ENCODE assay signal across 11 cellular contexts in genomic region chr13:99404005-99404755, GRCh38.
DNase-seq lines count a peak whose midpoint lies in the region; ATAC-seq lines count a peak whose summit lies in the region.
"Had no signal": no experiment of that assay in that cellular context is flagged by ENCODE, and none has a peak within 500 bp of the region (broad histone marks: within the 10 kb centered on the region; RNA-seq: fewer than 3 reads in every experiment).

No MANE protein-coding gene starts in this region.

- no peak overlapping the region for H3K4me3 ChIP-seq in neuronal stem cell (ENCODE audit: low read length in 2 of 2)
- H3K4me3 ChIP-seq: MG63 had no signal

- no peak overlapping the region for H3K14ac ChIP-seq in neuronal stem cell (ENCODE audit: low read length)

- no peaks in the 10 kb centered on the region for H3K79me1 ChIP-seq in neuronal stem cell (ENCODE audit: low read depth, low read length)

- H3K4me1 ChIP-seq in neuronal stem cell (ENCODE audit: control insufficient read depth in 2 of 2, insufficient read depth in 1 of 2, low read depth in 1 of 2, low read length in 2 of 2): no peaks in the 10 kb centered on the region

- no peak overlapping the region for H4K91ac ChIP-seq in neuronal stem cell (ENCODE audit: low read depth, low read length, poor library complexity)

- H2BK5ac ChIP-seq in neuronal stem cell (ENCODE audit: low read length): no peak overlapping the region

- no peak overlapping the region for H3K4me2 ChIP-seq in neuronal stem cell (ENCODE audit: insufficient read depth, low read length, poor library complexity, severe bottlenecking)

- no peak overlapping the region for H2AK5ac ChIP-seq in neuronal stem cell (ENCODE audit: low read depth, low read length)

- peak overlapping the region; percentile 61 for H3K27ac Mint-ChIP-seq in activated CD4-positive, alpha-beta T cell treated with anti-CD3 and anti-CD28 coated beads for 36 hours
- peak overlapping the region; percentile 93 for H3K27ac Mint-ChIP-seq in central memory CD8-positive, alpha-beta T cell (ENCODE audit: low read depth)

- H3K27ac ChIP-seq in neuronal stem cell (replicated peaks; ENCODE audit: low read length): no peak overlapping the region
- H3K27ac ChIP-seq: epithelial cell of prostate had no signal

- WGBS in neuronal stem cell (ENCODE audit: extremely low coverage in 2 of 2, insufficient read length in 2 of 2, insufficient replicate concordance in 1 of 2), 2 donors: no CpG with 5 or more reads among the region's 24 CpGs

- H2AFZ ChIP-seq in neuronal stem cell (ENCODE audit: low read length): no peak overlapping the region

- H2BK15ac ChIP-seq in neuronal stem cell (ENCODE audit: low read length): no peak overlapping the region

- DNase-seq in activated CD4-positive, alpha-beta T cell treated with anti-CD3 and anti-CD28 coated beads for 36 hours: peak; percentile 31
- DNase-seq in activated CD4-positive, alpha-beta T cell treated with anti-CD3 and anti-CD28 coated beads, Interleukin-2, amount 50 U/mL, for 4 hours: no peak
- DNase-seq in LHCN-M2 (ENCODE audit: low read depth) (peak; percentile 4), neuronal stem cell (ENCODE audit: low spot score) (no peak), occipital lobe (lab: John Stamatoyannopoulos, UW) (no peak)
- DNase-seq in central memory CD8-positive, alpha-beta T cell (ENCODE audit: low spot score in 2 of 2): no peak
- DNase-seq: MG63, NCI-H345 had no signal

- intact Hi-C loops in activated CD4-positive, alpha-beta T cell treated with anti-CD3 and anti-CD28 coated beads for 36 hours (cut with DNase I, micrococcal nuclease): no loop called here

- CTCF ChIA-PET in activated CD4-positive, alpha-beta T cell treated with anti-CD3 and anti-CD28 coated beads for 36 hours (lab: Charles Lee): interaction anchor here (1.9 kb wide), 1 partner anchor 16 kb away, joined by 14 read pairs; no protein-coding TSS in a partner anchor

- H3K9me3 Mint-ChIP-seq in activated CD4-positive, alpha-beta T cell treated with anti-CD3 and anti-CD28 coated beads for 36 hours (ENCODE audit: low read depth): peaks cover 8% of the 10 kb centered on the region
- no peaks in the 10 kb centered on the region for H3K9me3 Mint-ChIP-seq in central memory CD8-positive, alpha-beta T cell

- peaks cover 59% of the 10 kb centered on the region for H3K4me1 Mint-ChIP-seq in activated CD4-positive, alpha-beta T cell treated with anti-CD3 and anti-CD28 coated beads for 36 hours
- H3K4me1 Mint-ChIP-seq in central memory CD8-positive, alpha-beta T cell: peaks cover 21% of the 10 kb centered on the region

- peaks cover 0 to 11% (median 0%) of the 10 kb centered on the region in 3 experiments for H3K27me3 ChIP-seq in neuronal stem cell (ENCODE audit: control insufficient read depth in 3 of 3, insufficient read depth in 3 of 3, low read depth in 1 of 3, low read length in 3 of 3)
- H3K27me3 ChIP-seq: MG63 had no signal

- peak; percentile 59 for ATAC-seq in activated CD4-positive, alpha-beta T cell treated with anti-CD3 and anti-CD28 coated beads for 36 hours
- no peak for ATAC-seq in central memory CD8-positive, alpha-beta T cell (replicated peaks; ENCODE audit: extremely low read depth, poor library complexity, severe bottlenecking)
- ATAC-seq in GM21825 (IDR thresholded peaks at IDR 0.05; ENCODE audit: unreplicated experiment): no peak
- ATAC-seq in GM18873 (IDR thresholded peaks at IDR 0.05; ENCODE audit: low FRiP score, unreplicated experiment): no peak

- no peak overlapping the region for H3K9ac ChIP-seq in neuronal stem cell (ENCODE audit: low read depth, low read length, poor library complexity)

- no peak overlapping the region for H3K23ac ChIP-seq in neuronal stem cell (ENCODE audit: low read depth, low read length, poor library complexity)

- no peak overlapping the region for H3K4ac ChIP-seq in neuronal stem cell (ENCODE audit: low read length)

- peak overlapping the region; percentile 35 for H3K18ac ChIP-seq in neuronal stem cell (ENCODE audit: low read length)

- POLR2A ChIA-PET in activated CD4-positive, alpha-beta T cell treated with anti-CD3 and anti-CD28 coated beads for 36 hours (lab: Charles Lee): no interaction called here

- no peak overlapping the region for H4K8ac ChIP-seq in neuronal stem cell (ENCODE audit: low read depth, low read length)

- peaks cover 0 to 4% of the 10 kb centered on the region in 2 donors for H3K9me3 ChIP-seq in neuronal stem cell (replicated peaks in 1 of 2; ENCODE audit: control insufficient read depth in 2 of 2, insufficient read depth in 1 of 2, low read depth in 1 of 2, low read length in 2 of 2)
- H3K9me3 ChIP-seq: MG63 had no signal

- H2BK120ac ChIP-seq in neuronal stem cell (ENCODE audit: low read depth, low read length): no peak overlapping the region

- H3K36me3 ChIP-seq in neuronal stem cell (replicated peaks in 1 of 2; ENCODE audit: control insufficient read depth in 2 of 2, insufficient read depth in 2 of 2, low read length in 2 of 2): no peaks in the 10 kb centered on the region
- H3K36me3 ChIP-seq: MG63 had no signal

- H2BK12ac ChIP-seq in neuronal stem cell (ENCODE audit: low read length): no peak overlapping the region

- peaks cover 46% of the 10 kb centered on the region for H3K36me3 Mint-ChIP-seq in activated CD4-positive, alpha-beta T cell treated with anti-CD3 and anti-CD28 coated beads for 36 hours (ENCODE audit: low read depth)
- H3K36me3 Mint-ChIP-seq in central memory CD8-positive, alpha-beta T cell (ENCODE audit: insufficient read depth): peaks cover 1% of the 10 kb centered on the region

- H3K4me3 Mint-ChIP-seq in activated CD4-positive, alpha-beta T cell treated with anti-CD3 and anti-CD28 coated beads for 36 hours: no peak overlapping the region
- H3K4me3 Mint-ChIP-seq in central memory CD8-positive, alpha-beta T cell: peak overlapping the region; percentile 41

- no peaks in the 10 kb centered on the region for H3K27me3 Mint-ChIP-seq in activated CD4-positive, alpha-beta T cell treated with anti-CD3 and anti-CD28 coated beads for 36 hours
- no peaks in the 10 kb centered on the region for H3K27me3 Mint-ChIP-seq in central memory CD8-positive, alpha-beta T cell

Comparison
In these comparisons a context has a peak if more than half of its experiments do, and no peak if none do; other contexts are left out.
1. DNase-seq: peak in activated CD4-positive, alpha-beta T cell treated with anti-CD3 and anti-CD28 coated beads for 36 hours (single experiment) and LHCN-M2 (single experiment); none in activated CD4-positive, alpha-beta T cell treated with anti-CD3 and anti-CD28 coated beads, Interleukin-2, amount 50 U/mL, for 4 hours (0 of 2), central memory CD8-positive, alpha-beta T cell (0 of 2), neuronal stem cell (single experiment) and occipital lobe (single experiment).